ENCODE assay signal across 8 cellular contexts in the genomic region with DNA sequence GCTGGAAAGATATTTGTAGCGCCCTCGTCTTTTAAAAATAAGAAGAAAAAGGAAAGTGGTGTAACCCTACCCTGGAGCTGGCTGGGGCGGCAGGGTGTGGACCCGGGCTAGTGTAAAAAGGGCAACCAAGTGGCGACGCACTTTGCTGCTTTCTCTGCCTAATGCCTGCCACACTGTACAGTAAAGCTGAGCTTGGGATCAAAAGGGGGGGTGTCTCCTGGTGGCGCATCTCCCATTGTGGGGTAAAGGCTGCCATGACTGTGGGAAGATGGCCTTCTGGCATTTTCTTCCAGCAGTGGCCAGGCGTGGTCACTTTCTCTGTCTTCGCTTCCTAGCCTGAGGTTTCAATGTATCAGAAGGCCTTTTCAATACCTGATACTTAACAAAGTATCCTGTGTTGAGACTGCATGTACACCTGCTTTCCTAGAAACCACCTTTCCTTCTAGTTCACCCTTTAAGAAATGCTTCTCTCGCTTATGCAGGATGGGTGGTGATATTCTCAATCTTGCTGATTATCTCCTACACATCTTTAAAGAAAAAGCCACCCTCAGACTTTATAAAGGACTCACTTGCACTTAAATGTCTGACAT. TPM values are rescaled to one million over a fixed set of nuclear protein-coding genes. Genes with fewer than 3 reads are reported as not detected.
DNase-seq lines count a peak whose midpoint lies in the region; ATAC-seq and TF ChIP-seq lines count a peak whose summit lies in the region.

No MANE protein-coding gene starts in this region.

- H3K79me2 ChIP-seq in PC-9 (ENCODE audit: low read depth) = peaks cover 39% of the 10 kb centered on the region

- H3K27me3 ChIP-seq in PC-9 (ENCODE audit: insufficient read depth, low read depth) (no peaks in the 10 kb centered on the region), suprapubic skin (no peaks in the 10 kb centered on the region)

- H3K4me1 ChIP-seq in PC-9 (replicated peaks; ENCODE audit: insufficient read depth) = peaks cover 81% of the 10 kb centered on the region
- peaks cover 86% of the 10 kb centered on the region for H3K4me1 ChIP-seq in suprapubic skin

- H3K27ac ChIP-seq in PC-9 (peak overlapping the region; percentile 94), coronary artery (peak overlapping the region; percentile 94 to 97), suprapubic skin (peak overlapping the region; percentile 96)

- CTCF ChIA-PET in PC-9 (lab: Charles Lee) = interaction anchor here (0.7 kb wide), 1 partner anchor 31 kb away, joined by 7 read pairs; no protein-coding TSS in a partner anchor

- ATAC-seq in GM18502 (IDR thresholded peaks at IDR 0.05; ENCODE audit: poor library complexity, unreplicated experiment) = no peak

- H3K4me3 ChIP-seq in PC-9 (peak overlapping the region; percentile 74), coronary artery (peak overlapping the region; percentile 92), lower leg skin (ENCODE audit: low read depth, poor library complexity, severe bottlenecking) (peak overlapping the region; percentile 97), suprapubic skin (peak overlapping the region; percentile 93)

- no peak for TF ChIP-seq EP300 in suprapubic skin (IDR thresholded peaks at IDR 0.05)

- no peaks in the 10 kb centered on the region for H3K9me2 ChIP-seq in PC-9 (ENCODE audit: insufficient read depth)

- H3K36me3 ChIP-seq in PC-9 (ENCODE audit: low read depth) (0 out of 2 replicates have a peak, but pooled peaks cover 4% of the 10 kb centered on the region), suprapubic skin (no peaks in the 10 kb centered on the region)

- no peaks in the 10 kb centered on the region for H4K20me1 ChIP-seq in PC-9 (ENCODE audit: insufficient read depth)

- intact Hi-C loops in PC-9 (cut with micrococcal nuclease; ENCODE audit: unreplicated experiment) (loop anchor here (2.0 to 10.0 kb wide), 3 partner anchors 17 to 149 kb away; a partner anchor contains a TSS), lower leg skin (cut with DNase I; ENCODE audit: low total_unique reads) (no loop called here)

- no peak for TF ChIP-seq CTCF in PC-9 (conservative IDR thresholded peaks at IDR 0.05)
- TF ChIP-seq CTCF in coronary artery (IDR thresholded peaks at IDR 0.05) = no peak
- no peak for TF ChIP-seq CTCF in lower leg skin (IDR thresholded peaks at IDR 0.05)
- no peak for TF ChIP-seq CTCF in suprapubic skin (IDR thresholded peaks at IDR 0.05)

- TF ChIP-seq POLR2A in lower leg skin (IDR thresholded peaks at IDR 0.05) (no peak), suprapubic skin (IDR thresholded peaks at IDR 0.05) (no peak)

- H3F3A ChIP-seq in PC-9 (ENCODE audit: insufficient read depth, low read depth) = peaks cover 49% of the 10 kb centered on the region

- POLR2A ChIA-PET in PC-9 (lab: Charles Lee; ENCODE audit: unreplicated experiment) = interaction anchor here (0.6 to 2.0 kb wide), 2 partner anchors 22 to 33 kb away, joined by 3 to 4 read pairs; a partner anchor contains a TSS

- DNase-seq in DMS53 (lab: John Stamatoyannopoulos, UW) (peak; percentile 8), DMS53 treated with DMSO at 0.1 percent for 48 hours (lab: John Stamatoyannopoulos, UW; ENCODE audit: unreplicated experiment) (no peak), PC-9 (no peak), coronary artery (ENCODE audit: low spot score) (peak; percentile 77), lower leg skin (ENCODE audit: low spot score in 2 of 2) (no peak), suprapubic skin (ENCODE audit: low spot score in 2 of 2) (peak in 1 of 2 donors; percentile 70), GM19238 (ENCODE audit: insufficient read length, low spot score) (no peak)

- H3K4me2 ChIP-seq in PC-9 = peak overlapping the region; percentile 99

- peak overlapping the region; percentile 79 for H2AFZ ChIP-seq in PC-9

- WGBS in lower leg skin, 2 donors = 0% methylated on average over 10 of the region's 10 CpGs
- WGBS in suprapubic skin = 0% methylated on average over 10 of the region's 10 CpGs

- no TSS peak for BruUV-seq in PC-9 (replicated peaks; lab: Mats Ljungman, UMichigan)

- H3K9me3 ChIP-seq in PC-9 (ENCODE audit: insufficient read depth, low read depth) (no peaks in the 10 kb centered on the region), suprapubic skin (no peaks in the 10 kb centered on the region)

RNA-seq across cellular contexts. Expression of a gene that starts 0.9 kb away (rescaled TPM):
- total RNA-seq in PC-9 (2021) (35.6 and 45.7 TPM in 2 replicates), lower leg skin (10 to 100 TPM; 28.1 to 75.9 (median 54.1) TPM), suprapubic skin (100 to 1,000 TPM in 1 of 4 donors, 10 to 100 TPM in 3; 58.6 to 106 (median 69.0) TPM)

RNA-seq across cellular contexts. Expression of a gene that starts 5.5 kb away (rescaled TPM):
- total RNA-seq in PC-9 (2021) (75.3 and 88.8 TPM in 2 replicates), lower leg skin (10 to 100 TPM; 33.8 to 54.6 (median 36.6) TPM), suprapubic skin (10 to 100 TPM; 37.2 to 77.7 (median 48.6) TPM)

RNA-seq across cellular contexts. Expression of a gene that starts 33.5 kb away (rescaled TPM):
- total RNA-seq in PC-9 (2021) (34.5 and 35.5 TPM in 2 replicates), lower leg skin (10 to 100 TPM; 21.1 to 27.7 (median 24.9) TPM), suprapubic skin (10 to 100 TPM; 19.2 to 46.3 (median 27.8) TPM)

RNA-seq across cellular contexts. Expression of a gene that starts 36.8 kb away (rescaled TPM):
- total RNA-seq in PC-9 (2021) (not detected in 2 replicates), lower leg skin (not detected), suprapubic skin (under 1 TPM in 1 of 4 donors, not detected in 3; 0.40 TPM)

Comparison
In these comparisons a context has a peak if more than half of its experiments do, and no peak if none do; other contexts are left out.
1. DNase-seq: peak in DMS53 (single experiment) and coronary artery (single experiment); none in DMS53 treated with DMSO at 0.1 percent for 48 hours (single experiment), PC-9 (0 of 2), lower leg skin (0 of 2) and GM19238 (single experiment).
2. Peak in every context shown above with its lines, with median percentiles within 50 percentile points of each other: H3K27ac ChIP-seq and H3K4me3 ChIP-seq.